8 cellular contexts compared by ENCODE assay signal in genomic region chr19:10316229-10317044, GRCh38. TPM values are rescaled to one million over a fixed set of nuclear protein-coding genes. Genes with fewer than 3 reads are reported as not detected.
DNase-seq lines count a peak whose midpoint lies in the region; ATAC-seq, FAIRE-seq and TF ChIP-seq lines count a peak whose summit lies in the region.

No MANE protein-coding gene starts in this region.

- dilution Hi-C loops in endothelial cell of umbilical vein (cut with MboI; ENCODE audit: extremely low pct_ligation_motif_present, low sequenced_read_pairs): no loop called here

- H4K20me1 ChIP-seq in endothelial cell of umbilical vein (replicated peaks; ENCODE audit: control insufficient read depth, extremely low read depth, insufficient read depth, low read length): no peaks in the 10 kb centered on the region

- no peaks in the 10 kb centered on the region for H3K9me1 ChIP-seq in endothelial cell of umbilical vein (replicated peaks; ENCODE audit: control insufficient read depth, extremely low read depth, insufficient read depth, low read length)

- TSS peak; percentile 50 for BruUV-seq in endothelial cell of umbilical vein (replicated peaks; lab: Mats Ljungman, UMichigan)

- H3K36me3 ChIP-seq in endothelial cell of umbilical vein (ENCODE audit: control insufficient read depth in 2 of 2, extremely low read depth in 1 of 2, insufficient read depth in 2 of 2, low read length in 2 of 2) (peaks cover 6 to 23% of the 10 kb centered on the region in 2 experiments), psoas muscle (ENCODE audit: insufficient read depth in 1 of 2, low read depth in 1 of 2) (peaks cover 0 to 58% of the 10 kb centered on the region in 2 donors)

- H3K79me2 ChIP-seq in endothelial cell of umbilical vein (ENCODE audit: control insufficient read depth, insufficient read depth, low read length): no peaks in the 10 kb centered on the region

- H3K9me3 ChIP-seq in endothelial cell of umbilical vein (replicated peaks; ENCODE audit: control insufficient read depth, insufficient read depth, low read length) (no peaks in the 10 kb centered on the region), psoas muscle (no peaks in the 10 kb centered on the region)

- ATAC-seq in GM21360 (IDR thresholded peaks at IDR 0.05; ENCODE audit: unreplicated experiment) (peak; percentile 17), psoas muscle (peak in 1 of 4 donors; percentile 41), HG02678 (IDR thresholded peaks at IDR 0.05; ENCODE audit: unreplicated experiment) (no peak)

- peak; percentile 86 for DNase-seq in OCI-M1 (lab: John Stamatoyannopoulos, UW)
- no peak for DNase-seq in endothelial cell of umbilical vein (ENCODE audit: low read depth, low spot score)
- DNase-seq in psoas muscle: no peak
- DNase-seq in posterior vena cava (ENCODE audit: low spot score): no peak
- DNase-seq in central memory CD4-positive, alpha-beta T cell: no peak
- no peak for DNase-seq in occipital lobe (lab: John Stamatoyannopoulos, UW)

- H3K4me2 ChIP-seq in endothelial cell of umbilical vein (ENCODE audit: insufficient read depth, low read length): no peak overlapping the region

- no peak for FAIRE-seq in endothelial cell of umbilical vein (lab: Jason Lieb, UNC)

- no peak for TF ChIP-seq CTCF in endothelial cell of umbilical vein (IDR thresholded peaks at IDR 0.05; ENCODE audit: extremely low read depth in 1 of 2, insufficient read depth in 1 of 2, low read depth in 1 of 2, low read length in 2 of 2)
- TF ChIP-seq CTCF in psoas muscle (IDR thresholded peaks at IDR 0.05): no peak

- CTCF ChIA-PET in endothelial cell of umbilical vein (lab: Charles Lee): interaction anchor here (0.7 to 2.3 kb wide), 5 partner anchors 15 to 72 kb away, joined by 3 to 4 read pairs (median 4); partner anchors contain the start of gene ICAM1

- H2AFZ ChIP-seq in endothelial cell of umbilical vein (ENCODE audit: low read depth, low read length): no peak overlapping the region

- no peak overlapping the region for H3K9ac ChIP-seq in endothelial cell of umbilical vein (replicated peaks; ENCODE audit: extremely low read depth, insufficient read depth, low read length)

- POLR2A ChIA-PET in endothelial cell of umbilical vein (lab: Charles Lee): no interaction called here

- H3K4me1 ChIP-seq in endothelial cell of umbilical vein (ENCODE audit: control insufficient read depth, extremely low read depth, insufficient read depth, low read length) (no peaks in the 10 kb centered on the region), psoas muscle (peaks cover 3% of the 10 kb centered on the region)

- 51 to 70% (median 60%) methylated on average over 19 of the region's 19 CpGs for WGBS in psoas muscle, 3 donors

- H3K27ac ChIP-seq in endothelial cell of umbilical vein (ENCODE audit: insufficient read depth, low read depth, low read length) (no peak overlapping the region), psoas muscle (peak overlapping the region; percentile 76)

- no peaks in the 10 kb centered on the region for H3K27me3 ChIP-seq in endothelial cell of umbilical vein (ENCODE audit: control insufficient read depth in 2 of 2, insufficient read depth in 2 of 2, low read length in 2 of 2)
- H3K27me3 ChIP-seq in psoas muscle (ENCODE audit: insufficient read depth in 3 of 3, low read length in 2 of 3): no peaks in the 10 kb centered on the region

- TF ChIP-seq POLR2A in endothelial cell of umbilical vein (IDR thresholded peaks at IDR 0.05; ENCODE audit: low read depth, low read length): no peak

- no peak overlapping the region for H3K4me3 ChIP-seq in endothelial cell of umbilical vein (replicated peaks in 1 of 3; ENCODE audit: insufficient read depth in 1 of 3, low read depth in 1 of 3, low read length in 3 of 3)
- peak overlapping the region; percentile 98 for H3K4me3 ChIP-seq in psoas muscle

- intact Hi-C loops in endothelial cell of umbilical vein (cut with micrococcal nuclease) (loop anchor here (2.0 to 5.0 kb wide), 2 partner anchors 16 to 44 kb away; partner anchors contain the start of genes ICAM1 and RAVER1), psoas muscle (cut with DNase I) (no loop called here), posterior vena cava (cut with DNase I) (no loop called here)

TF ChIP-seq in endothelial cell of umbilical vein, 7 proteins besides CTCF, POLR2A, EP300 and RAD21:
- TF ChIP-seq EZH2 (IDR thresholded peaks at IDR 0.05; ENCODE audit: borderline replicate concordance, low read depth, low read length, severe bottlenecking) (no peak), JUN (IDR thresholded peaks at IDR 0.05; ENCODE audit: borderline replicate concordance, insufficient read depth, insufficient read length, low read depth) (no peak), MAX (IDR thresholded peaks at IDR 0.05; ENCODE audit: insufficient read depth, insufficient read length) (no peak)

RNA-seq across cellular contexts. Expression of gene FDX2, which starts 0.6 kb away (rescaled TPM):
- total RNA-seq in endothelial cell of umbilical vein (20.5 and 22.4 TPM in 2 replicates), psoas muscle (10 to 100 TPM; 16.0 to 21.8 (median 18.3) TPM), posterior vena cava (10 to 100 TPM; 10.2 to 11.4 TPM), occipital lobe (14.7 TPM)
- polyA plus RNA-seq in endothelial cell of umbilical vein (59.8 and 61.6 TPM in 2 replicates), psoas muscle (10 to 100 TPM; 30.7 to 52.5 (median 39.6) TPM)
- 29.6 and 44.3 TPM in 2 replicates for polyA plus RNA-seq in endothelial cell of umbilical vein (2011; cell fraction: cytosol; rRNA removed)
- polyA plus RNA-seq in endothelial cell of umbilical vein (2011; cell fraction: nucleus; rRNA removed): 20.8 and 22.9 TPM in 2 replicates
- polyA plus RNA-seq in endothelial cell of umbilical vein (2012): 27.5 and 32.9 TPM in 2 replicates
- polyA minus RNA-seq in endothelial cell of umbilical vein: 10.6 and 13.6 TPM in 2 replicates
- polyA minus RNA-seq in endothelial cell of umbilical vein (2011; cell fraction: cytosol; rRNA and poly(A)+ RNA removed): 10.9 TPM
- 4.1 and 6.8 TPM in 2 replicates for polyA minus RNA-seq in endothelial cell of umbilical vein (2011; cell fraction: nucleus; rRNA and poly(A)+ RNA removed)

RNA-seq across cellular contexts. Expression of gene ZGLP1, which starts 6.8 kb away (rescaled TPM):
- total RNA-seq in endothelial cell of umbilical vein (2.9 and 5.3 TPM in 2 replicates), psoas muscle (1 to 10 TPM in 1 of 4 donors, under 1 TPM in 2, not detected in 1; 0.59 to 2.9 (median 0.69) TPM), posterior vena cava (1 to 10 TPM; 1.1 to 1.2 TPM), occipital lobe (1.6 TPM)
- polyA plus RNA-seq in endothelial cell of umbilical vein (1.6 and 2.3 TPM in 2 replicates), psoas muscle (1 to 10 TPM in 1 of 3 donors, under 1 TPM in 2; 0.69 to 1.6 (median 1.00) TPM)
- polyA plus RNA-seq in endothelial cell of umbilical vein (2011; cell fraction: cytosol; rRNA removed): 0.57 and 1.4 TPM in 2 replicates
- polyA plus RNA-seq in endothelial cell of umbilical vein (2011; cell fraction: nucleus; rRNA removed): 9.4 and 10.4 TPM in 2 replicates
- 1.8 and 2.3 TPM in 2 replicates for polyA plus RNA-seq in endothelial cell of umbilical vein (2012)
- polyA minus RNA-seq in endothelial cell of umbilical vein: 0.21 and 0.46 TPM in 2 replicates
- polyA minus RNA-seq in endothelial cell of umbilical vein (2011; cell fraction: cytosol; rRNA and poly(A)+ RNA removed): not detected
- polyA minus RNA-seq in endothelial cell of umbilical vein (2011; cell fraction: nucleus; rRNA and poly(A)+ RNA removed): 0.96 TPM in 1 of 2 replicates, not detected in the other

RNA-seq across cellular contexts. Expression of gene RAVER1, which starts 16.9 kb away (rescaled TPM):
- total RNA-seq in endothelial cell of umbilical vein: 47.6 and 55.1 TPM in 2 replicates
- polyA plus RNA-seq in endothelial cell of umbilical vein: 5.1 and 5.2 TPM in 2 replicates
- 8.1 and 9.9 TPM in 2 replicates for polyA plus RNA-seq in endothelial cell of umbilical vein (2011; cell fraction: cytosol; rRNA removed)
- polyA plus RNA-seq in endothelial cell of umbilical vein (2011; cell fraction: nucleus; rRNA removed): 11.0 and 13.5 TPM in 2 replicates
- 15.4 and 18.9 TPM in 2 replicates for polyA plus RNA-seq in endothelial cell of umbilical vein (2012)
- 10.1 and 14.9 TPM in 2 replicates for polyA minus RNA-seq in endothelial cell of umbilical vein
- polyA minus RNA-seq in endothelial cell of umbilical vein (2011; cell fraction: cytosol; rRNA and poly(A)+ RNA removed): 32.3 TPM
- 10.6 and 19.1 TPM in 2 replicates for polyA minus RNA-seq in endothelial cell of umbilical vein (2011; cell fraction: nucleus; rRNA and poly(A)+ RNA removed)
- total RNA-seq in psoas muscle: 10 to 100 TPM in 2 of 4 donors, 1 to 10 TPM in 2; 7.9 to 11.2 (median 9.9) TPM
- 1 to 10 TPM; 4.3 to 8.2 (median 4.8) TPM for polyA plus RNA-seq in psoas muscle
- 10 to 100 TPM; 17.5 to 19.0 TPM for total RNA-seq in posterior vena cava
- total RNA-seq in occipital lobe: 3.0 TPM

RNA-seq across cellular contexts. Expression of gene ICAM3, which starts 23.0 kb away (rescaled TPM):
- total RNA-seq in endothelial cell of umbilical vein (11.4 and 11.6 TPM in 2 replicates), psoas muscle (10 to 100 TPM in 1 of 4 donors, 1 to 10 TPM in 3; 6.4 to 10.1 (median 8.1) TPM), posterior vena cava (10 to 100 TPM in 1 of 2 donors, 1 to 10 TPM in 1; 7.9 to 10.6 TPM), occipital lobe (0.94 TPM)
- polyA plus RNA-seq in endothelial cell of umbilical vein (6.7 and 8.7 TPM in 2 replicates), psoas muscle (10 to 100 TPM in 1 of 3 donors, 1 to 10 TPM in 2; 7.8 to 10.1 (median 9.2) TPM)
- polyA plus RNA-seq in endothelial cell of umbilical vein (2011; cell fraction: cytosol; rRNA removed): 6.2 and 7.3 TPM in 2 replicates
- polyA plus RNA-seq in endothelial cell of umbilical vein (2011; cell fraction: nucleus; rRNA removed): 1.8 and 3.0 TPM in 2 replicates
- 7.0 and 9.1 TPM in 2 replicates for polyA plus RNA-seq in endothelial cell of umbilical vein (2012)
- polyA minus RNA-seq in endothelial cell of umbilical vein: 5.5 and 6.3 TPM in 2 replicates
- 8.2 TPM for polyA minus RNA-seq in endothelial cell of umbilical vein (2011; cell fraction: cytosol; rRNA and poly(A)+ RNA removed)
- 1.2 and 1.3 TPM in 2 replicates for polyA minus RNA-seq in endothelial cell of umbilical vein (2011; cell fraction: nucleus; rRNA and poly(A)+ RNA removed)

RNA-seq across cellular contexts. Expression of gene ICAM5, which starts 26.7 kb away (rescaled TPM):
- total RNA-seq in endothelial cell of umbilical vein: 0.40 TPM in 1 of 2 replicates, not detected in the other
- 0.03 and 0.10 TPM in 2 replicates for polyA plus RNA-seq in endothelial cell of umbilical vein
- 0.04 TPM in 1 of 2 replicates, not detected in the other for polyA plus RNA-seq in endothelial cell of umbilical vein (2011; cell fraction: cytosol; rRNA removed)
- polyA plus RNA-seq in endothelial cell of umbilical vein (2011; cell fraction: nucleus; rRNA removed): 0.74 and 0.84 TPM in 2 replicates
- not detected in 2 replicates for polyA plus RNA-seq in endothelial cell of umbilical vein (2012)
- 0.24 and 1.3 TPM in 2 replicates for polyA minus RNA-seq in endothelial cell of umbilical vein
- 1.7 TPM for polyA minus RNA-seq in endothelial cell of umbilical vein (2011; cell fraction: cytosol; rRNA and poly(A)+ RNA removed)
- 0.24 TPM in 1 of 2 replicates, not detected in the other for polyA minus RNA-seq in endothelial cell of umbilical vein (2011; cell fraction: nucleus; rRNA and poly(A)+ RNA removed)
- total RNA-seq in psoas muscle: under 1 TPM in 2 of 4 donors, not detected in 2; 0.13 to 0.22 TPM
- under 1 TPM in 2 of 3 donors, not detected in 1; 0.04 TPM for polyA plus RNA-seq in psoas muscle
- under 1 TPM; 0.33 to 0.83 TPM for total RNA-seq in posterior vena cava
- 3.3 TPM for total RNA-seq in occipital lobe
